In the genomic region with DNA sequence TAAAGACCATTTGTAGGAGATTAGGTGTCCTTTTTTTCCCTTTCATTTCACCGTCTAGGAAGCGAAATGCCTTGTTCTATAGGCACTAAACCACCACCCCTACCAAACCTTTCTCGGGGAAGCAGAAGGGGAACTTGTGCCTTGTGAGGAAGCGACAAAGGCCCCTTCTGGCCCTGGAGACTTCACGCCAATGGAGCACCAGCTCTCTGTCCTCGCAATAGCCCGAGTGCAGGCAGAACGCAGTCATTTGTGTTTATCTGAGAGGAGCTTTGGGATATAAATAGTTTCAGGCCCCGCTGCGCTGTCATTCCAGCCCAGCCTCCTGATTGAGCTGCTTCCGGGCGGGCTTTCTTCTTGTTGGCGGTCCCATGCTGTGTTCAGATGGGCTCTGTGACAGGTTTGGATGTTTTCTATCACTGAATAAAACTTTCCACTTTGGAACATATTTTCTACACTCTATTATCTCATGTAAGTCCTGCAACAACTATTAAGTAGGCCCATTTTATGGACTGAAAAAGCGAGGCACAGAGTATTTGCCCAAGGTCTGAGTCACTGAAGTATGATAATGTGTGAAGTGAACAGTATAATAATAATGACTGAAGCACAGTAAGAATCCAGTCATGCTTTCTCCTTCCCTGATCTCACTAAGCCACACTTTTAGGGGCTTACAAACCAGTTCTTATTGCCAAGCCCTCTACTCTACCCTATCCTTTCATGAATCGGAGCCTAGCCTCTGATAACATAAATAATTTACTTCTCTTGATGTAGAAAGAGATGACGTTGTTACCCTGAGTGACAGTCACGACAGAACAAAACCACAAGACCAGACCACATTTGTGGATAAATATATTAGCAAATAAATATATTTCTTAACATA, we compare ENCODE assay signal across 8 cellular contexts. TPM values are rescaled to one million over a fixed set of nuclear protein-coding genes. Genes with fewer than 3 reads are reported as not detected.
A peak's percentile ranks its signal among the peaks of the same experiment; 100 is the strongest.
DNase-seq lines count a peak whose midpoint lies in the region; ATAC-seq, FAIRE-seq and TF ChIP-seq lines count a peak whose summit lies in the region.

No MANE protein-coding gene starts in this region.

- ATAC-seq in mucosa of descending colon (peak; percentile 16), GM18873 (IDR thresholded peaks at IDR 0.05; ENCODE audit: low FRiP score, unreplicated experiment) (no peak)

- no peak for TF ChIP-seq CTCF in HFF-Myc (IDR thresholded peaks at IDR 0.05; ENCODE audit: low read depth, low read length, missing control alignments)
- no peak for TF ChIP-seq CTCF in endodermal cell (conservative IDR thresholded peaks at IDR 0.05)
- TF ChIP-seq CTCF in mucosa of descending colon (IDR thresholded peaks at IDR 0.05) = no peak

- H3K27ac Mint-ChIP-seq in T-helper 2 cell treated with Interferon-gamma antibody and Interleukin-4, amounts not matched to agents 5 μg/mL and 100 μg/mL, for 36 hours = peak overlapping the region; percentile 90
- peak overlapping the region; percentile 88 for H3K27ac Mint-ChIP-seq in endodermal cell

- peak overlapping the region; percentile 86 for H3K4me3 ChIP-seq in HFF-Myc (replicated peaks; ENCODE audit: low read depth, low read length)
- H3K4me3 ChIP-seq in endodermal cell (ENCODE audit: low read length) = peak overlapping the region; percentile 88
- H3K4me3 ChIP-seq in mucosa of descending colon = peak overlapping the region; percentile 40

- peaks cover 41% of the 10 kb centered on the region for H3K4me1 Mint-ChIP-seq in T-helper 2 cell treated with Interferon-gamma antibody and Interleukin-4, amounts not matched to agents 5 μg/mL and 100 μg/mL, for 36 hours (ENCODE audit: low read depth)
- H3K4me1 Mint-ChIP-seq in endodermal cell = peaks cover 8% of the 10 kb centered on the region

- H3K36me3 Mint-ChIP-seq in T-helper 2 cell treated with Interferon-gamma antibody and Interleukin-4, amounts not matched to agents 5 μg/mL and 100 μg/mL, for 36 hours (ENCODE audit: low read depth) = peaks cover 59% of the 10 kb centered on the region
- H3K36me3 Mint-ChIP-seq in endodermal cell (ENCODE audit: low read depth) = peaks cover 24% of the 10 kb centered on the region

- H3K36me3 ChIP-seq in endodermal cell (ENCODE audit: control insufficient read depth, insufficient read depth, low read length) (peaks cover 19% of the 10 kb centered on the region), mucosa of descending colon (ENCODE audit: low read depth) (no peaks in the 10 kb centered on the region)

- H3K4me1 ChIP-seq in endodermal cell (ENCODE audit: control insufficient read depth, insufficient read depth, low read length) = no peaks in the 10 kb centered on the region
- H3K4me1 ChIP-seq in mucosa of descending colon (ENCODE audit: low read depth) = peaks cover 13% of the 10 kb centered on the region

- intact Hi-C loops in mucosa of descending colon (cut with DNase I, micrococcal nuclease) = loop anchor here in 1 of 2 donors (10.0 kb wide), 1 partner anchor 62 kb away; the partner anchor contains the start of gene RNF43

- no peak for FAIRE-seq in urothelium cell line (lab: Jason Lieb, UNC)

- peak overlapping the region; percentile 66 for H3K9ac ChIP-seq in endodermal cell (ENCODE audit: extremely low read depth, low read length, poor library complexity, severe bottlenecking)

- H3K27me3 ChIP-seq in endodermal cell (ENCODE audit: control insufficient read depth, insufficient read depth, low read length, poor library complexity, severe bottlenecking) = no peaks in the 10 kb centered on the region

- peak overlapping the region; percentile 91 for H3K4me3 Mint-ChIP-seq in T-helper 2 cell treated with Interferon-gamma antibody and Interleukin-4, amounts not matched to agents 5 μg/mL and 100 μg/mL, for 36 hours
- H3K4me3 Mint-ChIP-seq in endodermal cell = peak overlapping the region; percentile 99

- H3K9me3 ChIP-seq in endodermal cell (ENCODE audit: control insufficient read depth, low read length) (no peaks in the 10 kb centered on the region), mucosa of descending colon (no peaks in the 10 kb centered on the region)

- H3K27me3 Mint-ChIP-seq in T-helper 2 cell treated with Interferon-gamma antibody and Interleukin-4, amounts not matched to agents 5 μg/mL and 100 μg/mL, for 36 hours (ENCODE audit: low read depth) = no peaks in the 10 kb centered on the region
- no peaks in the 10 kb centered on the region for H3K27me3 Mint-ChIP-seq in endodermal cell (ENCODE audit: insufficient read depth)

- H3K9me3 Mint-ChIP-seq in T-helper 2 cell treated with Interferon-gamma antibody and Interleukin-4, amounts not matched to agents 5 μg/mL and 100 μg/mL, for 36 hours = no peaks in the 10 kb centered on the region
- no peaks in the 10 kb centered on the region for H3K9me3 Mint-ChIP-seq in endodermal cell

- DNase-seq in CD1c-positive myeloid dendritic cell (ENCODE audit: extremely low spot score) (peak; percentile 71), HFF-Myc (ENCODE audit: extremely low read depth, low read depth) (no peak), endodermal cell (peak; percentile 90), mucosa of descending colon (peak; percentile 59 to 60 (median 60)), urothelium cell line (ENCODE audit: low spot score) (peak; percentile 55), H4 (ENCODE audit: low spot score) (no peak)
- DNase-seq in T-helper 2 cell treated with Interferon-gamma antibody and Interleukin-4, amounts not matched to agents 5 μg/mL and 100 μg/mL, for 36 hours (ENCODE audit: low spot score) = no peak

- WGBS in endodermal cell (ENCODE audit: insufficient coverage in 1 of 2, insufficient read length in 1 of 2), 2 experiments = 7 to 15% methylated on average over 6 to 15 of the region's 17 CpGs

- H3K27ac ChIP-seq in endodermal cell (ENCODE audit: low read depth, low read length) = peak overlapping the region; percentile 72

RNA-seq across cellular contexts. Expression of gene SUPT4H1, which starts 1.1 kb away (rescaled TPM):
- 10 to 100 TPM; 97.2 to 98.8 TPM for total RNA-seq in endodermal cell
- 87.0 TPM for polyA plus RNA-seq in endodermal cell (2013, experiment 1 of 2)
- polyA plus RNA-seq in endodermal cell (2013, experiment 2 of 2) = 73.6 TPM
- total RNA-seq in mucosa of descending colon = 10 to 100 TPM; 57.9 to 79.5 (median 68.9) TPM
- total RNA-seq in H4 (2014; rRNA removed; shearing (Covaris generic)) = 94.2 and 99.9 TPM in 2 replicates

RNA-seq across cellular contexts. Expression of gene TSPOAP1, which starts 24.5 kb away (rescaled TPM):
- total RNA-seq in endodermal cell (10 to 100 TPM; 31.3 to 36.8 TPM), mucosa of descending colon (10 to 100 TPM in 1 of 3 donors, 1 to 10 TPM in 2; 5.3 to 27.7 (median 8.3) TPM)
- 24.0 TPM for polyA plus RNA-seq in endodermal cell (2013, experiment 1 of 2)
- 22.4 TPM for polyA plus RNA-seq in endodermal cell (2013, experiment 2 of 2)
- not detected in 2 replicates for total RNA-seq in H4 (2014; rRNA removed; shearing (Covaris generic))

Comparison
In these comparisons a context has a peak if more than half of its experiments do, and no peak if none do; other contexts are left out.
1. DNase-seq: peak in CD1c-positive myeloid dendritic cell (single experiment), endodermal cell (single experiment), mucosa of descending colon (3 of 3) and urothelium cell line (single experiment); none in HFF-Myc (single experiment), T-helper 2 cell treated with Interferon-gamma antibody and Interleukin-4, amounts not matched to agents 5 μg/mL and 100 μg/mL, for 36 hours (single experiment) and H4 (single experiment).
2. Peak in every context shown above with its lines, with median percentiles within 50 percentile points of each other: H3K4me3 ChIP-seq.